Comparison of ENCODE assay signal across 9 cellular contexts in the genomic region with DNA sequence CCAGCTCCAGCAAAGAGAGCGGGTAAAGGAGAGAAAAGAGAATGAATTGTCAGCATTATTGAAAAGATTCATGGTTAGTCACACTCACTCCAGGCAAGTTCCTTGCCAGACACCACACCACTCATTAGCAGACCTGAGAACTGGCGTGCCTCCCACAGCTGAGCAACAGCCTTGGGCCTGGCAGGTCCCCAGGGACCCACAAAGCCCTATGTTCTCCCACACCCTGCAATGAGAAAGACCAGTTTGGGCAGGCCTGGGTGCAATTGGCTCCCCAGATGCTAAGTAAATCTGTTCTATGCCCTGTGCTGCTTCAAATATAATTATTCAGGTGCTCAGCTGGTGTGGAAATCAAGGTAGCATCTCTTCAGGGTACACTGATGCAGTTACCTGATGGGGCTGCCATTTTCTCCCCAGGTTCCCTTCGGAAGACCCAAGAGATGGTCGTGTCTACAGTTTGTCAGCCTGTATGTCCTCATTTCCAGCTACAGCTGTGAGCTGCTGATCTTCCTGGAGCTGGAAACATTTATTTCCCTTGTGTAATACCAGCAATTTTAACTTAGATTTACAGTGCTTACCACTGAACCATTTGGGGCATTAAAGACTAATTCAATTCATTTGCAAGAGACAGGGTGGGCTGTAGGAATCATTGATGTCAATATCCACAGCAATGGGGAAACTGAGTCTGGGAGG.
DNase-seq lines count a peak whose midpoint lies in the region; ATAC-seq and TF ChIP-seq lines count a peak whose summit lies in the region.
"Had no signal": no experiment of that assay in that cellular context is flagged by ENCODE, and none has a peak within 500 bp of the region (broad histone marks: within the 10 kb centered on the region; RNA-seq: fewer than 3 reads in every experiment).

No MANE protein-coding gene starts in this region.

- DNase-seq in Right ventricle myocardium superior, result peak; percentile 50
- DNase-seq in cardiac septum (ENCODE audit: low spot score), result no peak
- peak; percentile 24 for DNase-seq in OCI-LY7 (ENCODE audit: low spot score)
- DNase-seq in stimulated activated CD8-positive, alpha-beta memory T cell treated with anti-CD3 and anti-CD28 coated beads, Interleukin-7, amount 100 ng/mL, for 48 hours (ENCODE audit: extremely low read depth in 1 of 2, low read depth in 1 of 2), result peak; percentile 23 to 55
- no peak for DNase-seq in GM23338 (ENCODE audit: low spot score)
- no peak for DNase-seq in osteocyte (ENCODE audit: extremely low spot score, unreplicated experiment)

- H3K27me3 ChIP-seq in gastroesophageal sphincter (no peaks in the 10 kb centered on the region), GM23338 (ENCODE audit: insufficient read depth) (no peaks in the 10 kb centered on the region)

- ATAC-seq in Right ventricle myocardium superior (ENCODE audit: poor library complexity) (peak; percentile 52), HG02981 (IDR thresholded peaks at IDR 0.05; ENCODE audit: unreplicated experiment) (peak; percentile 82), gastroesophageal sphincter (peak; percentile 59), GM23338 (no peak)

- H3K9me3 ChIP-seq in OCI-LY7 (ENCODE audit: low read length) (no peaks in the 10 kb centered on the region), gastroesophageal sphincter (no peaks in the 10 kb centered on the region)

- intact Hi-C loops in Right ventricle myocardium superior (cut with DNase I) (no loop called here), cardiac septum (cut with DNase I) (loop anchor here (10.0 kb wide), 1 partner anchor 116 kb away; no protein-coding TSS in a partner anchor), OCI-LY7 (cut with micrococcal nuclease; ENCODE audit: unreplicated experiment) (no loop called here)

- H3K4me2 ChIP-seq in OCI-LY7 (ENCODE audit: low read length) (no peak overlapping the region), GM23338 (no peak overlapping the region)

- no peak for TF ChIP-seq CTCF in OCI-LY7 (conservative IDR thresholded peaks at IDR 0.05; ENCODE audit: low read length)
- no peak for TF ChIP-seq CTCF in gastroesophageal sphincter (IDR thresholded peaks at IDR 0.05)
- TF ChIP-seq CTCF in GM23338 (conservative IDR thresholded peaks at IDR 0.05; ENCODE audit: low read depth in 2 of 2), result no peak
- TF ChIP-seq CTCF in osteocyte (IDR thresholded peaks at IDR 0.05), result no peak

- CTCF ChIA-PET in OCI-LY7 (lab: Charles Lee; ENCODE audit: unreplicated experiment), result no interaction called here

- H3F3A ChIP-seq in GM23338 (replicated peaks; ENCODE audit: low read depth), result no peaks in the 10 kb centered on the region

- no peak overlapping the region for H2AFZ ChIP-seq in OCI-LY7 (ENCODE audit: low read length)
- H2AFZ ChIP-seq in GM23338, result no peak overlapping the region

- H3K9me2 ChIP-seq in OCI-LY7 (ENCODE audit: insufficient read depth, low read length) (no peaks in the 10 kb centered on the region), GM23338 (ENCODE audit: insufficient read depth) (0 out of 2 replicates have a peak, but pooled peaks cover 4% of the 10 kb centered on the region)

- no peaks in the 10 kb centered on the region for H3K36me3 ChIP-seq in OCI-LY7 (ENCODE audit: insufficient read depth, low read length)
- no peaks in the 10 kb centered on the region for H3K36me3 ChIP-seq in gastroesophageal sphincter
- no peaks in the 10 kb centered on the region for H3K36me3 ChIP-seq in GM23338 (ENCODE audit: insufficient read depth)

- no peak overlapping the region for H3K27ac ChIP-seq in OCI-LY7 (ENCODE audit: low read depth, low read length, poor library complexity, severe bottlenecking)
- H3K27ac ChIP-seq in gastroesophageal sphincter, result peak overlapping the region in 2 of 4 donors; percentile 41 to 45
- no peak overlapping the region for H3K27ac ChIP-seq in GM23338 (ENCODE audit: low read depth)

- no peak overlapping the region for H3K27ac Mint-ChIP-seq in GM23338
- H3K27ac Mint-ChIP-seq in osteocyte (ENCODE audit: unreplicated experiment), result no peak overlapping the region
- H3K27ac Mint-ChIP-seq: activated naive CD8-positive, alpha-beta T cell had no signal

- H3K9me3 Mint-ChIP-seq in GM23338 (no peaks in the 10 kb centered on the region), osteocyte (ENCODE audit: unreplicated experiment) (no peaks in the 10 kb centered on the region)

- H3K36me3 Mint-ChIP-seq in GM23338 (ENCODE audit: low read depth), result no peaks in the 10 kb centered on the region
- H3K36me3 Mint-ChIP-seq in osteocyte (ENCODE audit: unreplicated experiment), result no peaks in the 10 kb centered on the region
- H3K36me3 Mint-ChIP-seq: activated naive CD8-positive, alpha-beta T cell had no signal

- no peak for TF ChIP-seq EP300 in gastroesophageal sphincter (IDR thresholded peaks at IDR 0.05)

- H3K79me2 ChIP-seq in OCI-LY7 (ENCODE audit: insufficient read depth, low read depth, low read length) (no peaks in the 10 kb centered on the region), GM23338 (replicated peaks; ENCODE audit: insufficient read depth) (no peaks in the 10 kb centered on the region)

- H3K27me3 Mint-ChIP-seq in GM23338 (ENCODE audit: insufficient read depth, low read depth, poor library complexity) (no peaks in the 10 kb centered on the region), osteocyte (ENCODE audit: unreplicated experiment) (no peaks in the 10 kb centered on the region)
- H3K27me3 Mint-ChIP-seq: activated naive CD8-positive, alpha-beta T cell had no signal

- H3K4me3 ChIP-seq in OCI-LY7 (ENCODE audit: low read depth, low read length, poor library complexity, severe bottlenecking), result no peak overlapping the region
- H3K4me3 ChIP-seq in gastroesophageal sphincter, result no peak overlapping the region
- no peak overlapping the region for H3K4me3 ChIP-seq in GM23338

- H3K4me1 Mint-ChIP-seq in GM23338 (no peaks in the 10 kb centered on the region), osteocyte (ENCODE audit: unreplicated experiment) (peaks cover 38% of the 10 kb centered on the region)

- WGBS in gastroesophageal sphincter (ENCODE audit: low coverage in 1 of 2), 2 donors, result 44 to 72% methylated on average over 2 to 4 of the region's 4 CpGs

- no peak for TF ChIP-seq POLR2A in gastroesophageal sphincter (IDR thresholded peaks at IDR 0.05)

- H3K4me1 ChIP-seq in OCI-LY7 (ENCODE audit: insufficient read depth, low read length, poor library complexity, severe bottlenecking) (peaks cover 9% of the 10 kb centered on the region), gastroesophageal sphincter (peaks cover 0 to 41% (median 0%) of the 10 kb centered on the region in 3 donors), GM23338 (ENCODE audit: insufficient read depth) (no peaks in the 10 kb centered on the region)

- BruUV-seq in OCI-LY7 (replicated peaks; lab: Mats Ljungman, UMichigan), result no TSS peak

- H4K20me1 ChIP-seq in OCI-LY7 (ENCODE audit: insufficient read depth, low read length), result no peaks in the 10 kb centered on the region
- no peaks in the 10 kb centered on the region for H4K20me1 ChIP-seq in GM23338 (replicated peaks; ENCODE audit: insufficient read depth)

- POLR2A ChIA-PET in OCI-LY7 (lab: Charles Lee), result interaction anchor here (1.2 kb wide), 1 partner anchor 9 kb away, joined by 5 read pairs; no protein-coding TSS in a partner anchor

- H3K4me3 Mint-ChIP-seq in GM23338 (no peak overlapping the region), osteocyte (ENCODE audit: unreplicated experiment) (no peak overlapping the region)
- H3K4me3 Mint-ChIP-seq: activated naive CD8-positive, alpha-beta T cell had no signal

TF ChIP-seq in GM23338, 12 proteins besides CTCF, POLR2A, EP300 and RAD21 (continues in another document):
- no peak for TF ChIP-seq NANOG (IDR thresholded peaks at IDR 0.05; ENCODE audit: borderline replicate concordance)

Comparison
In these comparisons a context has a peak if more than half of its experiments do, and no peak if none do; other contexts are left out.
1. DNase-seq: peak in Right ventricle myocardium superior (single experiment), OCI-LY7 (single experiment) and stimulated activated CD8-positive, alpha-beta memory T cell treated with anti-CD3 and anti-CD28 coated beads, Interleukin-7, amount 100 ng/mL, for 48 hours (2 of 2); none in cardiac septum (single experiment), GM23338 (single experiment) and osteocyte (single experiment).